ENCODE assay signal across 15 cellular contexts in genomic region chr5:142929602-142930001, GRCh38.
A peak's percentile ranks its signal among the peaks of the same experiment; 100 is the strongest.
DNase-seq lines count a peak whose midpoint lies in the region; ATAC-seq and TF ChIP-seq lines count a peak whose summit lies in the region.
"Had no signal": no experiment of that assay in that cellular context is flagged by ENCODE, and none has a peak within 500 bp of the region (broad histone marks: within the 10 kb centered on the region; RNA-seq: fewer than 3 reads in every experiment).

No MANE protein-coding gene starts in this region.

- no peaks in the 10 kb centered on the region for H3K27me3 Mint-ChIP-seq in activated CD8-positive, alpha-beta T cell treated with anti-CD3 and anti-CD28 coated beads, Interleukin-2, amount 10 ng/mL, durations not matched to agents 7 days and 5 days (ENCODE audit: low read depth)
- no peaks in the 10 kb centered on the region for H3K27me3 Mint-ChIP-seq in T-helper 2 cell treated with Interferon-gamma antibody and Interleukin-4, amounts not matched to agents 5 μg/mL and 100 μg/mL, for 36 hours (ENCODE audit: low read depth)
- H3K27me3 Mint-ChIP-seq: activated CD4-positive, alpha-beta T cell treated with anti-CD3 and anti-CD28 coated beads, Interleukin-2, amount 10 ng/mL, durations not matched to agents 24 days and 14 days had no signal

- H3K27ac ChIP-seq in right atrium auricular region = peak overlapping the region; percentile 10 to 37

- H3K9me3 ChIP-seq in right atrium auricular region = no peaks in the 10 kb centered on the region
- H3K9me3 ChIP-seq: stomach had no signal

- H3K4me3 ChIP-seq in right atrium auricular region = no peak overlapping the region
- H3K4me3 ChIP-seq: stomach had no signal

- H3K36me3 ChIP-seq in right atrium auricular region = peaks cover 20% of the 10 kb centered on the region

- TF ChIP-seq CTCF in right atrium auricular region (IDR thresholded peaks at IDR 0.05) = no peak

- CTCF ChIA-PET in activated CD8-positive, alpha-beta T cell treated with anti-CD3 and anti-CD28 coated beads, Interleukin-2, amount 10 ng/mL, durations not matched to agents 7 days and 5 days (lab: Charles Lee) = interaction anchor here (1.0 kb wide), 1 partner anchor 41 kb away, joined by 3 read pairs; no protein-coding TSS in a partner anchor

- H3K27ac Mint-ChIP-seq in activated CD8-positive, alpha-beta T cell treated with anti-CD3 and anti-CD28 coated beads, Interleukin-2, amount 10 ng/mL, durations not matched to agents 7 days and 5 days = peak overlapping the region; percentile 82
- no peak overlapping the region for H3K27ac Mint-ChIP-seq in T-helper 2 cell treated with Interferon-gamma antibody and Interleukin-4, amounts not matched to agents 5 μg/mL and 100 μg/mL, for 36 hours
- H3K27ac Mint-ChIP-seq: activated CD4-positive, alpha-beta T cell treated with anti-CD3 and anti-CD28 coated beads, Interleukin-2, amount 10 ng/mL, durations not matched to agents 24 days and 14 days; CD4-positive, CD25-positive, alpha-beta regulatory T cell had no signal

- POLR2A ChIA-PET in activated CD8-positive, alpha-beta T cell treated with anti-CD3 and anti-CD28 coated beads, Interleukin-2, amount 10 ng/mL, durations not matched to agents 7 days and 5 days (lab: Charles Lee) = no interaction called here

- H3K4me3 Mint-ChIP-seq in activated CD8-positive, alpha-beta T cell treated with anti-CD3 and anti-CD28 coated beads, Interleukin-2, amount 10 ng/mL, durations not matched to agents 7 days and 5 days = no peak overlapping the region
- H3K4me3 Mint-ChIP-seq in T-helper 2 cell treated with Interferon-gamma antibody and Interleukin-4, amounts not matched to agents 5 μg/mL and 100 μg/mL, for 36 hours = no peak overlapping the region
- H3K4me3 Mint-ChIP-seq: activated CD4-positive, alpha-beta T cell treated with anti-CD3 and anti-CD28 coated beads, Interleukin-2, amount 10 ng/mL, durations not matched to agents 24 days and 14 days; CD4-positive, CD25-positive, alpha-beta regulatory T cell had no signal

- no peaks in the 10 kb centered on the region for H3K27me3 ChIP-seq in right atrium auricular region
- H3K27me3 ChIP-seq: stomach had no signal

- DNase-seq in GF-D8 (lab: John Stamatoyannopoulos, UW) (peak; percentile 34), right atrium auricular region (ENCODE audit: low spot score) (peak; percentile 71), GM03348 (ENCODE audit: low spot score) (no peak)
- DNase-seq in activated CD8-positive, alpha-beta T cell treated with anti-CD3 and anti-CD28 coated beads, Interleukin-2, amount 10 ng/mL, durations not matched to agents 7 days and 5 days = peak; percentile 55
- DNase-seq in stimulated activated CD8-positive, alpha-beta memory T cell treated with anti-CD3 and anti-CD28 coated beads, Interleukin-15, amount 100 ng/mL, for 4 hours (ENCODE audit: low read depth in 2 of 2) = peak; percentile 13 to 26
- DNase-seq in T-helper 2 cell treated with Interferon-gamma antibody and Interleukin-4, amounts not matched to agents 5 μg/mL and 100 μg/mL, for 36 hours (ENCODE audit: low spot score) = no peak
- DNase-seq: activated CD4-positive, alpha-beta T cell treated with anti-CD3 and anti-CD28 coated beads, Interleukin-2, amount 10 ng/mL, durations not matched to agents 24 days and 14 days; activated effector memory CD4-positive, alpha-beta T cell treated with anti-CD3 and anti-CD28 coated beads, Interleukin-2, amount 50 U/mL, for 16 hours; CD4-positive, CD25-positive, alpha-beta regulatory T cell; GOT3; head of caudate nucleus; occipital lobe; stomach; SW 1271 had no signal

- no peaks in the 10 kb centered on the region for H3K9me3 Mint-ChIP-seq in activated CD8-positive, alpha-beta T cell treated with anti-CD3 and anti-CD28 coated beads, Interleukin-2, amount 10 ng/mL, durations not matched to agents 7 days and 5 days (ENCODE audit: insufficient read depth)
- no peaks in the 10 kb centered on the region for H3K9me3 Mint-ChIP-seq in T-helper 2 cell treated with Interferon-gamma antibody and Interleukin-4, amounts not matched to agents 5 μg/mL and 100 μg/mL, for 36 hours
- H3K9me3 Mint-ChIP-seq: CD4-positive, CD25-positive, alpha-beta regulatory T cell had no signal

- peaks cover 50% of the 10 kb centered on the region for H3K36me3 Mint-ChIP-seq in activated CD8-positive, alpha-beta T cell treated with anti-CD3 and anti-CD28 coated beads, Interleukin-2, amount 10 ng/mL, durations not matched to agents 7 days and 5 days (ENCODE audit: low read depth)
- peaks cover 18% of the 10 kb centered on the region for H3K36me3 Mint-ChIP-seq in T-helper 2 cell treated with Interferon-gamma antibody and Interleukin-4, amounts not matched to agents 5 μg/mL and 100 μg/mL, for 36 hours (ENCODE audit: low read depth)

- peak; percentile 76 for ATAC-seq in activated CD8-positive, alpha-beta T cell treated with anti-CD3 and anti-CD28 coated beads, Interleukin-2, amount 10 ng/mL, durations not matched to agents 7 days and 5 days
- ATAC-seq in GM19395 (IDR thresholded peaks at IDR 0.05; ENCODE audit: unreplicated experiment) = no peak

- H3K4me1 ChIP-seq in right atrium auricular region = peaks cover 0 to 63% of the 10 kb centered on the region in 2 donors

- peaks cover 50% of the 10 kb centered on the region for H3K4me1 Mint-ChIP-seq in activated CD8-positive, alpha-beta T cell treated with anti-CD3 and anti-CD28 coated beads, Interleukin-2, amount 10 ng/mL, durations not matched to agents 7 days and 5 days (ENCODE audit: low read depth)
- H3K4me1 Mint-ChIP-seq in T-helper 2 cell treated with Interferon-gamma antibody and Interleukin-4, amounts not matched to agents 5 μg/mL and 100 μg/mL, for 36 hours (ENCODE audit: low read depth) = peaks cover 30% of the 10 kb centered on the region

Comparison
In these comparisons a context has a peak if more than half of its experiments do, and no peak if none do; other contexts are left out.
1. DNase-seq: peak in GF-D8 (single experiment), activated CD8-positive, alpha-beta T cell treated with anti-CD3 and anti-CD28 coated beads, Interleukin-2, amount 10 ng/mL, durations not matched to agents 7 days and 5 days (single experiment), right atrium auricular region (single experiment) and stimulated activated CD8-positive, alpha-beta memory T cell treated with anti-CD3 and anti-CD28 coated beads, Interleukin-15, amount 100 ng/mL, for 4 hours (2 of 2); none in GM03348 (single experiment) and T-helper 2 cell treated with Interferon-gamma antibody and Interleukin-4, amounts not matched to agents 5 μg/mL and 100 μg/mL, for 36 hours (single experiment).